ENCODE assay signal across 12 cellular contexts in genomic region chr17:80826346-80826954, GRCh38.
DNase-seq lines count a peak whose midpoint lies in the region; ATAC-seq and TF ChIP-seq lines count a peak whose summit lies in the region.
"Had no signal": no experiment of that assay in that cellular context is flagged by ENCODE, and none has a peak within 500 bp of the region (broad histone marks: within the 10 kb centered on the region; RNA-seq: fewer than 3 reads in every experiment).

No MANE protein-coding gene starts in this region.

- no peaks in the 10 kb centered on the region for H3K79me2 ChIP-seq in smooth muscle cell (ENCODE audit: low read depth)

- TF ChIP-seq POLR2A in gastroesophageal sphincter (IDR thresholded peaks at IDR 0.05) = no peak

- H3K9me3 ChIP-seq in gastroesophageal sphincter = no peaks in the 10 kb centered on the region
- no peaks in the 10 kb centered on the region for H3K9me3 ChIP-seq in smooth muscle cell (replicated peaks; ENCODE audit: low read depth)

- WGBS in gastroesophageal sphincter (ENCODE audit: low coverage in 1 of 2), 2 donors = 74 to 100% methylated on average over 2 to 6 of the region's 23 CpGs
- 90% methylated on average over 23 of the region's 23 CpGs for WGBS in smooth muscle cell (ENCODE audit: low lambda C conversion rate)

- H3K4me3 ChIP-seq in gastroesophageal sphincter (no peak overlapping the region), smooth muscle cell (no peak overlapping the region), foreskin fibroblast (ENCODE audit: low read depth in 1 of 2, low read length in 2 of 2) (no peak overlapping the region)

- DNase-seq in activated T-cell treated with anti-CD3 and anti-CD28 coated beads, Interleukin-2, amount 50 U/mL, for 1 hour = peak; percentile 4
- no peak for DNase-seq in activated T-cell treated with anti-CD3 and anti-CD28 coated beads, Interleukin-2, amount 50 U/mL, for 48 hours
- no peak for DNase-seq in activated CD8-positive, alpha-beta T cell treated with anti-CD3 and anti-CD28 coated beads, Interleukin-2, amount 10 ng/mL, durations not matched to agents 7 days and 5 days
- DNase-seq in smooth muscle cell (lab: John Stamatoyannopoulos, UW; ENCODE audit: unreplicated experiment) (no peak), foreskin fibroblast (no peak)
- DNase-seq: effector CD8-positive, alpha-beta T cell; NCI-H1092 treated with DMSO at 0.1 percent for 48 hours; NCI-H510A had no signal

- no peaks in the 10 kb centered on the region for H3K9me3 Mint-ChIP-seq in activated CD8-positive, alpha-beta T cell treated with anti-CD3 and anti-CD28 coated beads, Interleukin-2, amount 10 ng/mL, durations not matched to agents 7 days and 5 days (ENCODE audit: insufficient read depth)
- H3K9me3 Mint-ChIP-seq: memory B cell had no signal

- H3K27ac ChIP-seq in gastroesophageal sphincter (peak overlapping the region in 3 of 4 donors; percentile 41 to 68 (median 58)), smooth muscle cell (ENCODE audit: low read depth) (peak overlapping the region; percentile 64)

- peaks cover 58% of the 10 kb centered on the region for H3K4me1 Mint-ChIP-seq in activated CD8-positive, alpha-beta T cell treated with anti-CD3 and anti-CD28 coated beads, Interleukin-2, amount 10 ng/mL, durations not matched to agents 7 days and 5 days (ENCODE audit: low read depth)
- H3K4me1 Mint-ChIP-seq: memory B cell had no signal

- POLR2A ChIA-PET in activated CD8-positive, alpha-beta T cell treated with anti-CD3 and anti-CD28 coated beads, Interleukin-2, amount 10 ng/mL, durations not matched to agents 7 days and 5 days (lab: Charles Lee) = interaction anchor here (1.6 kb wide), 1 partner anchor 372 kb away, joined by 3 read pairs; no protein-coding TSS in a partner anchor

- H3K27me3 ChIP-seq in gastroesophageal sphincter (no peaks in the 10 kb centered on the region), smooth muscle cell (ENCODE audit: low read depth) (no peaks in the 10 kb centered on the region)

- H3K36me3 ChIP-seq in gastroesophageal sphincter = peaks cover 0 to 58% of the 10 kb centered on the region in 2 donors
- no peaks in the 10 kb centered on the region for H3K36me3 ChIP-seq in smooth muscle cell (ENCODE audit: low read depth)

- H3K9ac ChIP-seq in smooth muscle cell (ENCODE audit: low read depth) = peak overlapping the region; percentile 25

- H3K36me3 Mint-ChIP-seq in activated CD8-positive, alpha-beta T cell treated with anti-CD3 and anti-CD28 coated beads, Interleukin-2, amount 10 ng/mL, durations not matched to agents 7 days and 5 days (ENCODE audit: low read depth) = peaks cover 59% of the 10 kb centered on the region

- peak overlapping the region; percentile 78 for H3K27ac Mint-ChIP-seq in activated CD8-positive, alpha-beta T cell treated with anti-CD3 and anti-CD28 coated beads, Interleukin-2, amount 10 ng/mL, durations not matched to agents 7 days and 5 days
- H3K27ac Mint-ChIP-seq: memory B cell had no signal

- peaks cover 11% of the 10 kb centered on the region for H3F3A ChIP-seq in smooth muscle cell (ENCODE audit: low read depth)

- no peak for TF ChIP-seq EP300 in gastroesophageal sphincter (IDR thresholded peaks at IDR 0.05)

- no peak for ATAC-seq in activated CD8-positive, alpha-beta T cell treated with anti-CD3 and anti-CD28 coated beads, Interleukin-2, amount 10 ng/mL, durations not matched to agents 7 days and 5 days
- ATAC-seq in gastroesophageal sphincter (no peak), GM19324 (IDR thresholded peaks at IDR 0.05; ENCODE audit: low FRiP score, unreplicated experiment) (no peak), GM21526 (IDR thresholded peaks at IDR 0.05; ENCODE audit: low FRiP score, unreplicated experiment) (no peak)

- TF ChIP-seq CTCF in gastroesophageal sphincter (IDR thresholded peaks at IDR 0.05) = no peak
- no peak for TF ChIP-seq CTCF in smooth muscle cell (IDR thresholded peaks at IDR 0.05; ENCODE audit: borderline replicate concordance, insufficient read depth, poor library complexity, severe bottlenecking)
- TF ChIP-seq CTCF in foreskin fibroblast (IDR thresholded peaks at IDR 0.05; ENCODE audit: low read depth, low read length) = no peak

- H3K4me3 Mint-ChIP-seq in activated CD8-positive, alpha-beta T cell treated with anti-CD3 and anti-CD28 coated beads, Interleukin-2, amount 10 ng/mL, durations not matched to agents 7 days and 5 days = no peak overlapping the region
- H3K4me3 Mint-ChIP-seq: memory B cell had no signal

- H3K4me1 ChIP-seq in gastroesophageal sphincter (peaks cover 0 to 7% (median 3%) of the 10 kb centered on the region in 3 donors), smooth muscle cell (ENCODE audit: low read depth) (peaks cover 19% of the 10 kb centered on the region)

- no peak overlapping the region for H3K4me2 ChIP-seq in smooth muscle cell

- H4K20me1 ChIP-seq in smooth muscle cell (ENCODE audit: low read depth) = no peaks in the 10 kb centered on the region

- no peak overlapping the region for H2AFZ ChIP-seq in smooth muscle cell (ENCODE audit: low read depth)

- CTCF ChIA-PET in activated CD8-positive, alpha-beta T cell treated with anti-CD3 and anti-CD28 coated beads, Interleukin-2, amount 10 ng/mL, durations not matched to agents 7 days and 5 days (lab: Charles Lee) = no interaction called here

- H3K27me3 Mint-ChIP-seq in activated CD8-positive, alpha-beta T cell treated with anti-CD3 and anti-CD28 coated beads, Interleukin-2, amount 10 ng/mL, durations not matched to agents 7 days and 5 days (ENCODE audit: low read depth) = no peaks in the 10 kb centered on the region
- H3K27me3 Mint-ChIP-seq: memory B cell had no signal
